1 cellular context compared by ENCODE assay signal in the genomic region with DNA sequence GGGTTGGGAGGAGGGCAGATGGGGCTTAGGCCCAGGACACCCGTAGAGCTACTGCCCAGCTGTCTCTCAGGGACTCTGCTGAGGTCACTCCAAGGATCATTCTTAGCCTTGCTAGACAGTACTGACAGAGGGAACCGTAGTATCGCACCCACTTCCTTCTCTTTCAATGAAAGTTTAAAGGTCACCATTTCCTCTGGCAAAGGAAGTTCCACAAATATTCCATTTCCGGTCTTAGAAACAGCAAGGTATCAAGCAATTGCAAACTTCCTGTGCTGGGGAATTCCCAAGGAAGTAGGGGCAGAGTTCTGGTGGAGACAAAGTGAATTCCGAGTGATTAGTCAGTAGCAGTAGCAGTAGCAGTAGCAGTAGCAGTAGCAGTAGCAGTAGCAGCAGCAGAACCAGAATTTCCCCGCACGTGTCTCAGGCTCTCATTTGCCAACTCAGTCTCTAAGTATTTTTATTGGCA.
TF ChIP-seq lines count a peak whose summit lies in the region.

No MANE protein-coding gene starts in this region.

TF ChIP-seq in WTC11, 78 proteins besides CTCF, POLR2A, EP300 and RAD21 (continued from another document):
- TF ChIP-seq, protein P1, sequence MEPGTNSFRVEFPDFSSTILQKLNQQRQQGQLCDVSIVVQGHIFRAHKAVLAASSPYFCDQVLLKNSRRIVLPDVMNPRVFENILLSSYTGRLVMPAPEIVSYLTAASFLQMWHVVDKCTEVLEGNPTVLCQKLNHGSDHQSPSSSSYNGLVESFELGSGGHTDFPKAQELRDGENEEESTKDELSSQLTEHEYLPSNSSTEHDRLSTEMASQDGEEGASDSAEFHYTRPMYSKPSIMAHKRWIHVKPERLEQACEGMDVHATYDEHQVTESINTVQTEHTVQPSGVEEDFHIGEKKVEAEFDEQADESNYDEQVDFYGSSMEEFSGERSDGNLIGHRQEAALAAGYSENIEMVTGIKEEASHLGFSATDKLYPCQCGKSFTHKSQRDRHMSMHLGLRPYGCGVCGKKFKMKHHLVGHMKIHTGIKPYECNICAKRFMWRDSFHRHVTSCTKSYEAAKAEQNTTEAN (CRISPR knock-in tag; IDR thresholded peaks at IDR 0.05), result no peak
- TF ChIP-seq ATF1 (CRISPR knock-in tag; IDR thresholded peaks at IDR 0.05), result no peak
- TF ChIP-seq GTF2I (CRISPR knock-in tag; conservative IDR thresholded peaks at IDR 0.05), result no peak
- TF ChIP-seq, protein P2, sequence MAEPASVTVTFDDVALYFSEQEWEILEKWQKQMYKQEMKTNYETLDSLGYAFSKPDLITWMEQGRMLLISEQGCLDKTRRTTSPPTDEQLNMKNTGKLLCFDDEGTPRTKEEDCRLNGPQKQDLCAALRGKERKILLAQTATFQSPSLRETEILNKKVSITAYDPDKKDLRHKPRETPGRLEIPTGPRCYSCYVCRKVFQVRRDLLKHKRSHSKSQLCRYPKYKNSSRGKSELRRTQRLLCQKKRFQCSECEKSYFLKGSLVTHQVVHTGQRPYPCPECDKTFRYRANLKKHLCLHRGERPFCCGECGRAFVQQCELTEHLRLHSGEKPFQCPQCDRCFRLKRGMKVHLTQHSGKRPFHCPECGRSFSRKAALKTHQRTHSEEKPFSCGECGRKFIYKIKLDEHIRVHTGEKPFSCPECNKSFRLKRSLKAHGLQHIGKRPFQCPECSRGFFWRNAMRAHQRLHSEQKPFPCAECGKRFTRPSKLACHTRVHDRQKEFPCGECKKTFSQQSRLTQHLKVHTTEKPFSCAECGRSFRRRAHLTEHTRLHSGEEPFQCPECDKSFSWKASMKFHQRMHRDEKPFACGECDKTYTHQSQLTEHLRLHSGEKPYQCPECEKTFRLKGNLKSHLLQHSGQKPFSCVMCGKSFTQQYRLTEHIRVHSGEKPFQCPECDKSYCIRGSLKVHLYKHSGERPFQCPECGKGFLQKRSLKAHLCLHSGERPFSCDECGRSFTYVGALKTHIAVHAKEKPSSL (CRISPR knock-in tag; conservative IDR thresholded peaks at IDR 0.05), result no peak
- TF ChIP-seq HMGA2 (CRISPR knock-in tag; IDR thresholded peaks at IDR 0.05), result no peak
- no peak for TF ChIP-seq STAT6 (CRISPR knock-in tag; conservative IDR thresholded peaks at IDR 0.05; ENCODE audit: low read depth)
